12 cellular contexts compared by ENCODE assay signal in genomic region chr4:150126201-150126879, GRCh38. TPM values are rescaled to one million over a fixed set of nuclear protein-coding genes. Genes with fewer than 3 reads are reported as not detected.
DNase-seq lines count a peak whose midpoint lies in the region; ATAC-seq and TF ChIP-seq lines count a peak whose summit lies in the region.
"Had no signal": no experiment of that assay in that cellular context is flagged by ENCODE, and none has a peak within 500 bp of the region (broad histone marks: within the 10 kb centered on the region; RNA-seq: fewer than 3 reads in every experiment).

No MANE protein-coding gene starts in this region.

- H3K9me3 ChIP-seq in SJSA1 (replicated peaks) (0 out of 2 replicates have a peak, but pooled peaks cover 4% of the 10 kb centered on the region), lower lobe of right lung (no peaks in the 10 kb centered on the region), endodermal cell (ENCODE audit: control insufficient read depth, low read length) (peaks cover 5% of the 10 kb centered on the region)
- H3K9me3 ChIP-seq: testis had no signal

- H3K27ac ChIP-seq in SJSA1 = 0 out of 2 replicates have a peak overlapping the region, but pooled peaks have one; percentile 13
- no peak overlapping the region for H3K27ac ChIP-seq in lower lobe of right lung
- H3K27ac ChIP-seq in endodermal cell (ENCODE audit: low read depth, low read length) = no peak overlapping the region
- no peak overlapping the region for H3K27ac ChIP-seq in substantia nigra (ENCODE audit: low read depth, low read length, poor library complexity, severe bottlenecking)
- H3K27ac ChIP-seq: cardiac muscle cell, testis had no signal

- peaks cover 4% of the 10 kb centered on the region for H3K9me3 Mint-ChIP-seq in endodermal cell
- no peaks in the 10 kb centered on the region for H3K9me3 Mint-ChIP-seq in activated T-cell treated with anti-CD3 and anti-CD28 coated beads, Interleukin-2, amount 50 U/mL, for 4 hours

- H3K4me3 ChIP-seq in SJSA1 (no peak overlapping the region), lower lobe of right lung (no peak overlapping the region), endodermal cell (ENCODE audit: low read length) (no peak overlapping the region)
- H3K4me3 ChIP-seq: cardiac muscle cell, testis had no signal

- H3K36me3 ChIP-seq in SJSA1 (no peaks in the 10 kb centered on the region), lower lobe of right lung (no peaks in the 10 kb centered on the region), endodermal cell (ENCODE audit: control insufficient read depth, insufficient read depth, low read length) (no peaks in the 10 kb centered on the region)
- H3K36me3 ChIP-seq: cardiac muscle cell had no signal

- intact Hi-C loops in lower lobe of right lung (cut with DNase I) = no loop called here

- H3K4me1 Mint-ChIP-seq in endodermal cell = no peaks in the 10 kb centered on the region
- no peaks in the 10 kb centered on the region for H3K4me1 Mint-ChIP-seq in activated T-cell treated with anti-CD3 and anti-CD28 coated beads, Interleukin-2, amount 50 U/mL, for 4 hours (ENCODE audit: low read depth)

- no peaks in the 10 kb centered on the region for H3K36me3 Mint-ChIP-seq in endodermal cell (ENCODE audit: low read depth)
- no peaks in the 10 kb centered on the region for H3K36me3 Mint-ChIP-seq in activated T-cell treated with anti-CD3 and anti-CD28 coated beads, Interleukin-2, amount 50 U/mL, for 4 hours (ENCODE audit: insufficient read depth)

- H3K27me3 Mint-ChIP-seq in endodermal cell (ENCODE audit: insufficient read depth) = no peaks in the 10 kb centered on the region
- peaks cover 10% of the 10 kb centered on the region for H3K27me3 Mint-ChIP-seq in activated T-cell treated with anti-CD3 and anti-CD28 coated beads, Interleukin-2, amount 50 U/mL, for 4 hours (ENCODE audit: low read depth)

- ATAC-seq in GM18511 (IDR thresholded peaks at IDR 0.05; ENCODE audit: unreplicated experiment) (peak; percentile 56), HG03064 (IDR thresholded peaks at IDR 0.05; ENCODE audit: low read depth, unreplicated experiment) (peak; percentile 17), lower lobe of right lung (peak; percentile 26 to 47)
- ATAC-seq in activated T-cell treated with anti-CD3 and anti-CD28 coated beads, Interleukin-2, amount 50 U/mL, for 4 hours = no peak
- ATAC-seq: HCT116 had no signal

- 83 to 94% methylated on average over 1 to 3 of the region's 3 CpGs for WGBS in endodermal cell (ENCODE audit: insufficient coverage in 1 of 2, insufficient read length in 1 of 2), 2 experiments

- H3K4me1 ChIP-seq in SJSA1 (replicated peaks) = peaks cover 19% of the 10 kb centered on the region
- peaks cover 9% of the 10 kb centered on the region for H3K4me1 ChIP-seq in lower lobe of right lung
- no peaks in the 10 kb centered on the region for H3K4me1 ChIP-seq in endodermal cell (ENCODE audit: control insufficient read depth, insufficient read depth, low read length)
- H3K4me1 ChIP-seq: testis had no signal

- DNase-seq in SJSA1 (ENCODE audit: low read depth in 1 of 2, low spot score in 2 of 2) (no peak), lower lobe of right lung (no peak), endodermal cell (no peak), substantia nigra (lab: John Stamatoyannopoulos, UW) (no peak), 8988T (no peak)
- DNase-seq in activated T-cell treated with anti-CD3 and anti-CD28 coated beads, Interleukin-2, amount 50 U/mL, for 4 hours = no peak
- DNase-seq: DMS79, testis had no signal

- H3K27ac Mint-ChIP-seq in endodermal cell = no peak overlapping the region

- H3K27me3 ChIP-seq in SJSA1 (replicated peaks) (no peaks in the 10 kb centered on the region), lower lobe of right lung (ENCODE audit: low read depth) (no peaks in the 10 kb centered on the region), endodermal cell (ENCODE audit: control insufficient read depth, insufficient read depth, low read length, poor library complexity, severe bottlenecking) (no peaks in the 10 kb centered on the region)
- H3K27me3 ChIP-seq: cardiac muscle cell, testis had no signal

- H3K9ac ChIP-seq in endodermal cell (ENCODE audit: extremely low read depth, low read length, poor library complexity, severe bottlenecking) = no peak overlapping the region

- H3K4me3 Mint-ChIP-seq in endodermal cell = no peak overlapping the region
- H3K4me3 Mint-ChIP-seq in activated T-cell treated with anti-CD3 and anti-CD28 coated beads, Interleukin-2, amount 50 U/mL, for 4 hours = no peak overlapping the region

- TF ChIP-seq CTCF in lower lobe of right lung (IDR thresholded peaks at IDR 0.05) = no peak
- no peak for TF ChIP-seq CTCF in endodermal cell (conservative IDR thresholded peaks at IDR 0.05)

RNA-seq across cellular contexts. Expression of gene DCLK2, which starts 48.1 kb away (rescaled TPM):
- total RNA-seq in SJSA1 (2014; rRNA removed; shearing (Covaris generic)) = 5.2 and 5.7 TPM in 2 replicates
- total RNA-seq in lower lobe of right lung (2.9 TPM), endodermal cell (under 1 TPM; 0.20 to 0.42 TPM)
- 19.5 TPM for polyA plus RNA-seq in endodermal cell (2013, experiment 1 of 2)
- polyA plus RNA-seq in endodermal cell (2013, experiment 2 of 2) = 19.4 TPM
- under 1 TPM in 1 of 3 donors, not detected in 2; 0.08 TPM for total RNA-seq in activated T-cell treated with anti-CD3 and anti-CD28 coated beads, Interleukin-2, amount 50 U/mL, for 4 hours

Comparison
In these comparisons a context has a peak if more than half of its experiments do, and no peak if none do; other contexts are left out.
1. ATAC-seq: peak in GM18511 (single experiment), HG03064 (single experiment) and lower lobe of right lung (2 of 2); none in activated T-cell treated with anti-CD3 and anti-CD28 coated beads, Interleukin-2, amount 50 U/mL, for 4 hours (0 of 2).